16 cellular contexts compared by ENCODE assay signal in genomic region chr20:35711588-35712209, GRCh38. TPM values are rescaled to one million over a fixed set of nuclear protein-coding genes. Genes with fewer than 3 reads are reported as not detected.
DNase-seq lines count a peak whose midpoint lies in the region; ATAC-seq and TF ChIP-seq lines count a peak whose summit lies in the region.
"Had no signal": no experiment of that assay in that cellular context is flagged by ENCODE, and none has a peak within 500 bp of the region (broad histone marks: within the 10 kb centered on the region; RNA-seq: fewer than 3 reads in every experiment).

No MANE protein-coding gene starts in this region.

- no peaks in the 10 kb centered on the region for H3K27me3 ChIP-seq in hepatocyte
- H3K27me3 ChIP-seq: thyroid gland had no signal

- intact Hi-C loops in activated naive CD4-positive, alpha-beta T cell treated with anti-CD3 and anti-CD28 coated beads for 36 hours (cut with micrococcal nuclease), result loop anchor here (1.0 kb wide), 1 partner anchor 11 kb away; no protein-coding TSS in a partner anchor

- H4K20me1 ChIP-seq in hepatocyte (ENCODE audit: insufficient read depth, poor library complexity, severe bottlenecking), result peaks cover 99% of the 10 kb centered on the region

- peaks cover 93% of the 10 kb centered on the region for H3K79me2 ChIP-seq in hepatocyte

- no peak for DNase-seq in activated naive CD4-positive, alpha-beta T cell treated with anti-CD3 and anti-CD28 coated beads for 36 hours
- no peak for DNase-seq in activated naive CD4-positive, alpha-beta T cell (lab: John Stamatoyannopoulos, UW)
- DNase-seq in WTC11 (ENCODE audit: low spot score) (no peak), glutamatergic neuron (no peak), NCI-H2227 (lab: John Stamatoyannopoulos, UW; ENCODE audit: unreplicated experiment) (no peak), hepatocyte (ENCODE audit: low spot score) (no peak)
- no peak for DNase-seq in stimulated activated naive B cell treated with anti-CD40 and anti-IgM and Interleukin-4, amounts not matched to agents 10 μg/mL and 1 μg/mL and 100 μg/mL, for 72 hours
- DNase-seq: activated B cell treated with CpG ODN at 0.5 μM for 24 hours; effector CD8-positive, alpha-beta T cell; GDM1; left ventricle myocardium inferior; NCI-H2029; NCI-H69; thyroid gland had no signal

- H3K27me3 Mint-ChIP-seq in activated naive CD4-positive, alpha-beta T cell treated with anti-CD3 and anti-CD28 coated beads for 36 hours (ENCODE audit: low read depth), result no peaks in the 10 kb centered on the region
- H3K27me3 Mint-ChIP-seq in WTC11 (ENCODE audit: low read depth) (no peaks in the 10 kb centered on the region), glutamatergic neuron (ENCODE audit: unreplicated experiment) (peaks cover 3% of the 10 kb centered on the region)
- no peaks in the 10 kb centered on the region for H3K27me3 Mint-ChIP-seq in stimulated activated naive B cell treated with anti-CD40 and anti-IgM and Interleukin-4, amounts not matched to agents 10 μg/mL and 1 μg/mL and 100 μg/mL, for 72 hours
- H3K27me3 Mint-ChIP-seq: activated B cell treated with CpG ODN at 0.5 μM for 24 hours had no signal

- peaks cover 3% of the 10 kb centered on the region for H3K36me3 ChIP-seq in hepatocyte (replicated peaks; ENCODE audit: insufficient read depth, low read depth)

- H3K4me1 ChIP-seq in hepatocyte (ENCODE audit: insufficient read depth), result no peaks in the 10 kb centered on the region

- WGBS in hepatocyte (ENCODE audit: low lambda C conversion rate, missing lambda C conversion rate), result 94% methylated on average over 6 of the region's 6 CpGs

- peaks cover 46% of the 10 kb centered on the region for H3K4me1 Mint-ChIP-seq in activated naive CD4-positive, alpha-beta T cell treated with anti-CD3 and anti-CD28 coated beads for 36 hours (ENCODE audit: low read depth)
- H3K4me1 Mint-ChIP-seq in WTC11 (no peaks in the 10 kb centered on the region), glutamatergic neuron (ENCODE audit: low read depth, unreplicated experiment) (peaks cover 3% of the 10 kb centered on the region)
- H3K4me1 Mint-ChIP-seq in stimulated activated naive B cell treated with anti-CD40 and anti-IgM and Interleukin-4, amounts not matched to agents 10 μg/mL and 1 μg/mL and 100 μg/mL, for 72 hours, result peaks cover 12 to 32% of the 10 kb centered on the region in 2 donors

- H3K27ac ChIP-seq in hepatocyte, result no peak overlapping the region
- H3K27ac ChIP-seq: left ventricle myocardium inferior, thyroid gland had no signal

- no peak overlapping the region for H3K4me2 ChIP-seq in hepatocyte

- H3K9me2 ChIP-seq in hepatocyte (replicated peaks; ENCODE audit: insufficient read depth), result no peaks in the 10 kb centered on the region

- no peak overlapping the region for H3K4me3 ChIP-seq in hepatocyte
- H3K4me3 ChIP-seq: left ventricle myocardium inferior, thyroid gland had no signal

- no peak overlapping the region for H3K4me3 Mint-ChIP-seq in activated naive CD4-positive, alpha-beta T cell treated with anti-CD3 and anti-CD28 coated beads for 36 hours
- H3K4me3 Mint-ChIP-seq in WTC11 (no peak overlapping the region), glutamatergic neuron (ENCODE audit: unreplicated experiment) (no peak overlapping the region)
- peak overlapping the region in 1 of 2 donors; percentile 19 for H3K4me3 Mint-ChIP-seq in stimulated activated naive B cell treated with anti-CD40 and anti-IgM and Interleukin-4, amounts not matched to agents 10 μg/mL and 1 μg/mL and 100 μg/mL, for 72 hours
- H3K4me3 Mint-ChIP-seq: activated B cell treated with CpG ODN at 0.5 μM for 24 hours, nephron had no signal

- no peaks in the 10 kb centered on the region for H3K9me3 ChIP-seq in hepatocyte (ENCODE audit: low read depth)
- H3K9me3 ChIP-seq: left ventricle myocardium inferior, thyroid gland had no signal

- no peak for ATAC-seq in WTC11
- no peak for ATAC-seq in stimulated activated naive B cell treated with anti-CD40 and anti-IgM and Interleukin-4, amounts not matched to agents 10 μg/mL and 1 μg/mL and 100 μg/mL, for 72 hours (replicated peaks)
- no peak for ATAC-seq in HG03097 (IDR thresholded peaks at IDR 0.05; ENCODE audit: low FRiP score, unreplicated experiment)

- H2AFZ ChIP-seq in hepatocyte, result no peak overlapping the region

- peaks cover 54% of the 10 kb centered on the region for H3K36me3 Mint-ChIP-seq in activated naive CD4-positive, alpha-beta T cell treated with anti-CD3 and anti-CD28 coated beads for 36 hours (ENCODE audit: low read depth)
- peaks cover 83% of the 10 kb centered on the region for H3K36me3 Mint-ChIP-seq in WTC11
- H3K36me3 Mint-ChIP-seq in glutamatergic neuron (ENCODE audit: unreplicated experiment), result no peaks in the 10 kb centered on the region
- peaks cover 19 to 26% of the 10 kb centered on the region in 2 donors for H3K36me3 Mint-ChIP-seq in stimulated activated naive B cell treated with anti-CD40 and anti-IgM and Interleukin-4, amounts not matched to agents 10 μg/mL and 1 μg/mL and 100 μg/mL, for 72 hours

- no peaks in the 10 kb centered on the region for H3K9me3 Mint-ChIP-seq in activated naive CD4-positive, alpha-beta T cell treated with anti-CD3 and anti-CD28 coated beads for 36 hours
- H3K9me3 Mint-ChIP-seq in WTC11 (no peaks in the 10 kb centered on the region), glutamatergic neuron (ENCODE audit: unreplicated experiment) (peaks cover 2% of the 10 kb centered on the region)
- no peaks in the 10 kb centered on the region for H3K9me3 Mint-ChIP-seq in stimulated activated naive B cell treated with anti-CD40 and anti-IgM and Interleukin-4, amounts not matched to agents 10 μg/mL and 1 μg/mL and 100 μg/mL, for 72 hours
- H3K9me3 Mint-ChIP-seq: activated B cell treated with CpG ODN at 0.5 μM for 24 hours, nephron had no signal

- peak overlapping the region; percentile 86 for H3K27ac Mint-ChIP-seq in activated naive CD4-positive, alpha-beta T cell treated with anti-CD3 and anti-CD28 coated beads for 36 hours
- H3K27ac Mint-ChIP-seq in WTC11, result peak overlapping the region; percentile 64; the same call in 1 of the 2 replicates
- peak overlapping the region; percentile 59 for H3K27ac Mint-ChIP-seq in glutamatergic neuron (ENCODE audit: unreplicated experiment)
- peak overlapping the region; percentile 25 for H3K27ac Mint-ChIP-seq in stimulated activated naive B cell treated with anti-CD40 and anti-IgM and Interleukin-4, amounts not matched to agents 10 μg/mL and 1 μg/mL and 100 μg/mL, for 72 hours
- H3K27ac Mint-ChIP-seq: activated B cell treated with CpG ODN at 0.5 μM for 24 hours, nephron had no signal

- POLR2A ChIA-PET in WTC11 (lab: Charles Lee), result interaction anchor here (0.6 to 2.4 kb wide), 2 partner anchors 22 to 31 kb away, joined by 3 to 8 read pairs; partner anchors contain the start of gene RBM39

- CTCF ChIA-PET in activated naive CD4-positive, alpha-beta T cell treated with anti-CD3 and anti-CD28 coated beads for 36 hours (lab: Charles Lee), result interaction anchor here (0.6 to 1.3 kb wide), 4 partner anchors 19 to 88 kb away, joined by 3 to 4 read pairs (median 3); no protein-coding TSS in a partner anchor
- CTCF ChIA-PET in WTC11 (lab: Charles Lee), result no interaction called here

- no peak for TF ChIP-seq CTCF in WTC11 (IDR thresholded peaks at IDR 0.05)
- no peak for TF ChIP-seq CTCF in glutamatergic neuron (IDR thresholded peaks at IDR 0.05; ENCODE audit: partially characterized antibody, unreplicated experiment)
- TF ChIP-seq CTCF in hepatocyte (IDR thresholded peaks at IDR 0.05; ENCODE audit: poor library complexity), result no peak

TF ChIP-seq in WTC11, 78 proteins besides CTCF, POLR2A, EP300 and RAD21 (continues in another document):
- TF ChIP-seq ZBTB43 (CRISPR knock-in tag; IDR thresholded peaks at IDR 0.05), result no peak
- TF ChIP-seq E2F5 (CRISPR knock-in tag; IDR thresholded peaks at IDR 0.05), result no peak

RNA-seq across cellular contexts. Expression of gene ROMO1, which starts 12.5 kb away (rescaled TPM):
- total RNA-seq in activated naive CD4-positive, alpha-beta T cell treated with anti-CD3 and anti-CD28 coated beads for 36 hours, result 100 to 1,000 TPM; 120 to 134 TPM
- total RNA-seq in WTC11 (2021), result 213 to 249 TPM (median 245 TPM) in 3 replicates
- 103 TPM for total RNA-seq in glutamatergic neuron (ENCODE audit: unreplicated experiment)
- 285 and 383 TPM in 2 replicates for total RNA-seq in hepatocyte
- 629 and 634 TPM in 2 replicates for polyA plus RNA-seq in hepatocyte

RNA-seq across cellular contexts. Expression of gene NFS1, which starts 12.5 kb away (rescaled TPM):
- 10 to 100 TPM; 33.6 to 38.1 TPM for total RNA-seq in activated naive CD4-positive, alpha-beta T cell treated with anti-CD3 and anti-CD28 coated beads for 36 hours
- total RNA-seq in WTC11 (2021) (36.1 to 39.8 TPM (median 36.8 TPM) in 3 replicates), glutamatergic neuron (ENCODE audit: unreplicated experiment) (13.9 TPM), hepatocyte (48.5 and 49.0 TPM in 2 replicates)
- polyA plus RNA-seq in hepatocyte, result 30.2 and 38.1 TPM in 2 replicates

RNA-seq across cellular contexts. Expression of gene RBM39, which starts 30.4 kb away (rescaled TPM):
- total RNA-seq in activated naive CD4-positive, alpha-beta T cell treated with anti-CD3 and anti-CD28 coated beads for 36 hours, result 100 to 1,000 TPM; 297 to 304 TPM
- total RNA-seq in WTC11 (2021) (221 to 231 TPM (median 223 TPM) in 3 replicates), glutamatergic neuron (ENCODE audit: unreplicated experiment) (358 TPM), hepatocyte (334 and 423 TPM in 2 replicates)
- polyA plus RNA-seq in hepatocyte, result 200 and 260 TPM in 2 replicates

RNA-seq across cellular contexts. Expression of gene CPNE1, which starts 47.0 kb away (rescaled TPM):
- 100 to 1,000 TPM; 261 to 281 TPM for total RNA-seq in activated naive CD4-positive, alpha-beta T cell treated with anti-CD3 and anti-CD28 coated beads for 36 hours
- total RNA-seq in WTC11 (2021), result 287 to 312 TPM (median 299 TPM) in 3 replicates
- total RNA-seq in glutamatergic neuron (ENCODE audit: unreplicated experiment), result 327 TPM
- 66.9 and 68.9 TPM in 2 replicates for total RNA-seq in hepatocyte
- polyA plus RNA-seq in hepatocyte, result 91.1 and 93.4 TPM in 2 replicates

RNA-seq across cellular contexts. Expression of gene RBM12, which starts 47.0 kb away (rescaled TPM):
- total RNA-seq in activated naive CD4-positive, alpha-beta T cell treated with anti-CD3 and anti-CD28 coated beads for 36 hours, result 100 to 1,000 TPM; 106 to 110 TPM
- total RNA-seq in WTC11 (2021), result 125 to 163 TPM (median 160 TPM) in 3 replicates
- total RNA-seq in glutamatergic neuron (ENCODE audit: unreplicated experiment), result 147 TPM
- total RNA-seq in hepatocyte, result 53.7 and 57.3 TPM in 2 replicates
- 20.6 and 22.5 TPM in 2 replicates for polyA plus RNA-seq in hepatocyte

Comparison
In these comparisons a context has a peak if more than half of its experiments do, and no peak if none do; other contexts are left out.
1. H3K27ac Mint-ChIP-seq: peak in every context shown above with its lines; median percentile 86 in activated naive CD4-positive, alpha-beta T cell treated with anti-CD3 and anti-CD28 coated beads for 36 hours; 64 in WTC11; 59 in glutamatergic neuron; 25 in stimulated activated naive B cell treated with anti-CD40 and anti-IgM and Interleukin-4, amounts not matched to agents 10 μg/mL and 1 μg/mL and 100 μg/mL, for 72 hours.